ENCODE assay signal across 8 cellular contexts in the genomic region with DNA sequence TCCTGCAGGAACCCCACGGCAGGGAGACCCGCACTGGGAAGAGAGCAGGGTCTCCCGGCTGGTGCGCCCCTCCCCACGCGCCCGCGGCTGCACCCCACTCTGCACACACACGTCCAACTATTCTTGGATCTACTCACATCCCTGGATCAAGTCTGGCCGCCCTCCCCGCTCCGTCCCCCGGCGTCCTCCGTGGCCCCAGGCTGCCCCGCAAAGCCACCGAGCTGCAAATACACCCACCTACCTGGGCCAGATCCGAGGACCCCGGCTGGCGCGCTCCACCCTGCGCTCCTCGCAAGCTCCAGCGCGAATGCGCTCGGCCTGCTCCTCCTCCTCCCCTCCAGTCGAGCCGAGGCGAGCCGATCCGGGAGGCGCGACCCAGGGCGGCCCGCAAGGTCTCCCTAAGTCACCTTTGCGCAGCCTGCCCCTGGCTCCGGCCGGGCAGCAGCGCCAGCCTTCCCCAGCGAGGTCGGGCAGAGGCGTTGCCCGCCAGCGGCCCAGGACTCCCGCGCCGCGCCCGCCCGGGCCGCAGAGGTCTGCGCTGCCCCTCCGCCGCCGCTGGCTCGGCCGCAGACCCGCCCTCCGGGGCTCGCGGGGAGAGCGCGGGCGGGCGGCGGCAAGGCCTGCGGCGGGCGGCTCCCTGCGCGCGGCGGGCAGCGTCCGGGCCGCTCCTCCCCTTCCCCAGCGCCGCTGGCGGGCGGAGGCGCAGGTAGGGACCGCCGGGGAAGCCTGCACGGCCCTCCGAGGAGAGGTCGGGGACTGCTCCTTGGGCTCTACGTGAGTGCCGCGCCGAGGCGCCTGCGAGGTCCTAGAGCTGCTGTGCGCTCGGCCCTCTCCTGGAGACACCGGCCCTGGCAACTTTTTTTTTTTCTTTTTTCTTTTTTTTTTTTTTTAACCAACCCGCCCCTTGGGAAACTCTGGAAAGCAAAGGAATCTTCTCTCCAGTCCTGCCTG.
A peak's percentile ranks its signal among the peaks of the same experiment; 100 is the strongest.
DNase-seq lines count a peak whose midpoint lies in the region; ATAC-seq and TF ChIP-seq lines count a peak whose summit lies in the region.

No MANE protein-coding gene starts in this region.

- no peaks in the 10 kb centered on the region for H3K9me3 ChIP-seq in right cardiac atrium (ENCODE audit: control insufficient read depth, low read length)
- H3K9me3 ChIP-seq in parathyroid adenoma (ENCODE audit: control insufficient read depth, low read length), result no peaks in the 10 kb centered on the region

- peak overlapping the region; percentile 85 for H3K4me2 ChIP-seq in parathyroid adenoma (ENCODE audit: low read length)

- intact Hi-C loops in CD14-positive monocyte (cut with micrococcal nuclease), result no loop called here
- intact Hi-C loops in right cardiac atrium (cut with DNase I), result loop anchor here in 2 of 4 donors (5.0 kb wide), 2 partner anchors 39 to 94 kb away; no protein-coding TSS in a partner anchor

- peaks cover 0 to 4% (median 1%) of the 10 kb centered on the region in 7 donors for H3K9me3 Mint-ChIP-seq in CD14-positive monocyte

- under 1% methylated on average over 97 of the region's 97 CpGs for WGBS in right cardiac atrium

- H3K4me1 ChIP-seq in right cardiac atrium (ENCODE audit: control insufficient read depth, insufficient read depth, low read length) (peaks cover 5% of the 10 kb centered on the region), parathyroid adenoma (peaks cover 9% of the 10 kb centered on the region)

- H3K27me3 ChIP-seq in right cardiac atrium (ENCODE audit: control insufficient read depth, insufficient read depth) (no peaks in the 10 kb centered on the region), parathyroid adenoma (ENCODE audit: control insufficient read depth, insufficient read depth, low read length) (no peaks in the 10 kb centered on the region)

- peaks cover 7 to 18% (median 16%) of the 10 kb centered on the region in 3 donors for H3K27me3 Mint-ChIP-seq in CD14-positive monocyte (ENCODE audit: low read depth in 3 of 3)

- peak overlapping the region; percentile 86 to 94 for H3K4me3 Mint-ChIP-seq in CD14-positive monocyte

- DNase-seq in CD14-positive monocyte (ENCODE audit: low spot score), result peak; percentile 49
- DNase-seq in H4 (ENCODE audit: low spot score), result peak; percentile 74
- peak; percentile 54 for DNase-seq in NCI-H526 treated with DMSO at 0.1 percent for 48 hours (lab: John Stamatoyannopoulos, UW)
- peak; percentile 35 for DNase-seq in astrocyte of the cerebellum (ENCODE audit: low read depth)
- DNase-seq in right cardiac atrium, result peak; percentile 75 to 91 (median 91)

- peaks cover 11% of the 10 kb centered on the region for H3K79me2 ChIP-seq in parathyroid adenoma

- peak overlapping the region in 2 of 7 donors; percentile 33 to 51 for H3K27ac Mint-ChIP-seq in CD14-positive monocyte

- TF ChIP-seq CTCF in CD14-positive monocyte (IDR thresholded peaks at IDR 0.05) (no peak), astrocyte of the cerebellum (IDR thresholded peaks at IDR 0.05; ENCODE audit: low read depth, low read length, missing control alignments) (peak; percentile 29), parathyroid adenoma (IDR thresholded peaks at IDR 0.05) (no peak)

- peaks cover 3 to 10% of the 10 kb centered on the region in 2 donors for H3K36me3 Mint-ChIP-seq in CD14-positive monocyte

- H3K4me3 ChIP-seq in astrocyte of the cerebellum (ENCODE audit: low read depth, low read length) (peak overlapping the region; percentile 74), right cardiac atrium (ENCODE audit: low read length) (peak overlapping the region; percentile 89), parathyroid adenoma (ENCODE audit: low read depth, low read length) (peak overlapping the region; percentile 78)

- H3K9ac ChIP-seq in parathyroid adenoma, result no peak overlapping the region

- peak; percentile 88 to 92 for ATAC-seq in right cardiac atrium
- ATAC-seq in HG03521 (IDR thresholded peaks at IDR 0.05; ENCODE audit: unreplicated experiment), result no peak
- ATAC-seq in HG02588 (IDR thresholded peaks at IDR 0.05; ENCODE audit: unreplicated experiment), result no peak

- in situ Hi-C loops in astrocyte of the cerebellum (cut with HindIII; ENCODE audit: low sequenced_read_pairs), result no loop called here

- peaks cover 46% of the 10 kb centered on the region for H3K4me1 Mint-ChIP-seq in CD14-positive monocyte

- H2AFZ ChIP-seq in parathyroid adenoma, result peak overlapping the region; percentile 94

- H3K27ac ChIP-seq in right cardiac atrium (ENCODE audit: low read length) (peak overlapping the region; percentile 93), parathyroid adenoma (peak overlapping the region; percentile 86)

- H3K36me3 ChIP-seq in parathyroid adenoma (ENCODE audit: control insufficient read depth, insufficient read depth, low read length), result no peaks in the 10 kb centered on the region

Comparison
In these comparisons a context has a peak if more than half of its experiments do, and no peak if none do; other contexts are left out.
1. DNase-seq: peak in every context shown above with its lines; median percentile 91 in right cardiac atrium; 74 in H4; 54 in NCI-H526 treated with DMSO at 0.1 percent for 48 hours; 49 in CD14-positive monocyte; 35 in astrocyte of the cerebellum.
2. ATAC-seq: peak in right cardiac atrium (2 of 2); none in HG03521 (single experiment) and HG02588 (single experiment).
3. Peak in every context shown above with its lines, with median percentiles within 50 percentile points of each other: H3K4me3 ChIP-seq.